Comparison of ENCODE assay signal across 4 cellular contexts in the genomic region with DNA sequence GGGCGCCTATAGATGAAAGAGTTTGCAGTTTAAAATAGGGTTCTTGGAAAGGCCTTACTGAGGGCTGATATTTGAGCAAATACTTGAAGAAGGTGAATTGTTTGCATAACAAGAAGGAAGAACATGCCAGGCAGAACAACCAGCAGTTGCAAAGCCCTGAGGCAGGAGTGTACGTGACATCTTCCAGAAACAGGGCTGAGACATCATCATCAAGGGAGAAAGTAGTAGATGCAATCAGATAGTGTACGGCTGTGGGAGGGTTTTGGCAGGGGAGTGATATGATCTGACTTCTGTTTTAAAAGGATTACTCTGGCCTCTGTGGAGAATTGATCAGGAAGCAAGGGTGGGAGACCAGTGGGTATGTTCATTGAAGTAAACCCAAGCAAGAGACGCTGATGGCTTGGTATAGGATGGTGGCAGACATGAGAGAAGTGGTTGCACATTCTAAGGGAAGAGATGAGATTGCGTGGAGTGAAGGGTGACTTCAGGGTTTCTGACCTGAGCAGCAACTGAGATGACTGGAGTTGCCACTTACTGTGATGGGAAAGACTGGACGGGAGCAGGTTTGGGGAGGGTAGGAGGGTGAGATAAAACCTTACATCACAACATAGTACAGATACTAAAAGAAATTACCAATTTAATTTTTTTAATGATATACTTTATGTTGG.
TF ChIP-seq lines count a peak whose summit lies in the region.

No MANE protein-coding gene starts in this region.

TF ChIP-seq in A549, 52 proteins besides CTCF, POLR2A, EP300 and RAD21:
- TF ChIP-seq CEBPB (IDR thresholded peaks at IDR 0.05) (peak in 1 of 2 experiments; percentile 48; a peak in 1 of 4 replicates), JUNB (IDR thresholded peaks at IDR 0.05) (no peak), NPAS2 (CRISPR knock-in tag; IDR thresholded peaks at IDR 0.05; ENCODE audit: borderline replicate concordance) (no peak), POLR2AphosphoS2 (conservative IDR thresholded peaks at IDR 0.05; ENCODE audit: low read length) (no peak), CBX2 (IDR thresholded peaks at IDR 0.05; ENCODE audit: borderline replicate concordance, low read depth) (no peak), EHMT2 (IDR thresholded peaks at IDR 0.05; ENCODE audit: low read depth) (no peak), GATA3 (IDR thresholded peaks at IDR 0.05; ENCODE audit: borderline replicate concordance) (peak; percentile 95), RNF2 (IDR thresholded peaks at IDR 0.05; ENCODE audit: borderline replicate concordance, low read depth) (no peak), EHF (CRISPR knock-in tag; IDR thresholded peaks at IDR 0.05) (no peak), FOXS1 (CRISPR knock-in tag; IDR thresholded peaks at IDR 0.05) (no peak), RCOR1 (IDR thresholded peaks at IDR 0.05; ENCODE audit: low read depth, low read length) (no peak), ZSCAN20 (CRISPR knock-in tag; IDR thresholded peaks at IDR 0.05) (no peak), HOXB13 (CRISPR knock-in tag; IDR thresholded peaks at IDR 0.05; ENCODE audit: low read depth) (no peak)
- TF ChIP-seq, protein P1, sequence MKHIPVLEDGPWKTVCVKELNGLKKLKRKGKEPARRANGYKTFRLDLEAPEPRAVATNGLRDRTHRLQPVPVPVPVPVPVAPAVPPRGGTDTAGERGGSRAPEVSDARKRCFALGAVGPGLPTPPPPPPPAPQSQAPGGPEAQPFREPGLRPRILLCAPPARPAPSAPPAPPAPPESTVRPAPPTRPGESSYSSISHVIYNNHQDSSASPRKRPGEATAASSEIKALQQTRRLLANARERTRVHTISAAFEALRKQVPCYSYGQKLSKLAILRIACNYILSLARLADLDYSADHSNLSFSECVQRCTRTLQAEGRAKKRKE (CRISPR knock-in tag; IDR thresholded peaks at IDR 0.05; ENCODE audit: low read depth), result no peak

TF ChIP-seq in HEK293, 187 proteins besides CTCF, POLR2A, EP300 and RAD21:
- TF ChIP-seq MYNN (tag by site-specific recombination; IDR thresholded peaks at IDR 0.05; ENCODE audit: borderline replicate concordance), result no peak
- TF ChIP-seq, protein P2, sequence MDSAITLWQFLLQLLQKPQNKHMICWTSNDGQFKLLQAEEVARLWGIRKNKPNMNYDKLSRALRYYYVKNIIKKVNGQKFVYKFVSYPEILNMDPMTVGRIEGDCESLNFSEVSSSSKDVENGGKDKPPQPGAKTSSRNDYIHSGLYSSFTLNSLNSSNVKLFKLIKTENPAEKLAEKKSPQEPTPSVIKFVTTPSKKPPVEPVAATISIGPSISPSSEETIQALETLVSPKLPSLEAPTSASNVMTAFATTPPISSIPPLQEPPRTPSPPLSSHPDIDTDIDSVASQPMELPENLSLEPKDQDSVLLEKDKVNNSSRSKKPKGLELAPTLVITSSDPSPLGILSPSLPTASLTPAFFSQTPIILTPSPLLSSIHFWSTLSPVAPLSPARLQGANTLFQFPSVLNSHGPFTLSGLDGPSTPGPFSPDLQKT (IDR thresholded peaks at IDR 0.05; ENCODE audit: borderline replicate concordance, low read depth, low read length), result no peak
- 0 out of 2 replicates have a peak, but pooled peaks have one; percentile 53 for TF ChIP-seq ZNF600 (tag by site-specific recombination; IDR thresholded peaks at IDR 0.05)
- TF ChIP-seq, protein P3, sequence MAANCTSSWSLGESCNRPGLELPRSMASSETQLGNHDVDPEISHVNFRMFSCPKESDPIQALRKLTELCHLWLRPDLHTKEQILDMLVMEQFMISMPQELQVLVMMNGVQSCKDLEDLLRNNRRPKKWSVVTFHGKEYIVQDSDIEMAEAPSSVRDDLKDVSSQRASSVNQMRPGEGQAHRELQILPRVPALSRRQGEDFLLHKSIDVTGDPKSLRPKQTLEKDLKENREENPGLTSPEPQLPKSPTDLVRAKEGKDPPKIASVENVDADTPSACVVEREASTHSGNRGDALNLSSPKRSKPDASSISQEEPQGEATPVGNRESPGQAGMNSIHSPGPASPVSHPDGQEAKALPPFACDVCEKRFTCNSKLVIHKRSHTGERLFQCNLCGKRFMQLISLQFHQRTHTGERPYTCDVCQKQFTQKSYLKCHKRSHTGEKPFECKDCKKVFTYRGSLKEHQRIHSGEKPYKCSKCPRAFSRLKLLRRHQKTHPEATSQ (tag by site-specific recombination; IDR thresholded peaks at IDR 0.05), result no peak
- TF ChIP-seq, protein P4, sequence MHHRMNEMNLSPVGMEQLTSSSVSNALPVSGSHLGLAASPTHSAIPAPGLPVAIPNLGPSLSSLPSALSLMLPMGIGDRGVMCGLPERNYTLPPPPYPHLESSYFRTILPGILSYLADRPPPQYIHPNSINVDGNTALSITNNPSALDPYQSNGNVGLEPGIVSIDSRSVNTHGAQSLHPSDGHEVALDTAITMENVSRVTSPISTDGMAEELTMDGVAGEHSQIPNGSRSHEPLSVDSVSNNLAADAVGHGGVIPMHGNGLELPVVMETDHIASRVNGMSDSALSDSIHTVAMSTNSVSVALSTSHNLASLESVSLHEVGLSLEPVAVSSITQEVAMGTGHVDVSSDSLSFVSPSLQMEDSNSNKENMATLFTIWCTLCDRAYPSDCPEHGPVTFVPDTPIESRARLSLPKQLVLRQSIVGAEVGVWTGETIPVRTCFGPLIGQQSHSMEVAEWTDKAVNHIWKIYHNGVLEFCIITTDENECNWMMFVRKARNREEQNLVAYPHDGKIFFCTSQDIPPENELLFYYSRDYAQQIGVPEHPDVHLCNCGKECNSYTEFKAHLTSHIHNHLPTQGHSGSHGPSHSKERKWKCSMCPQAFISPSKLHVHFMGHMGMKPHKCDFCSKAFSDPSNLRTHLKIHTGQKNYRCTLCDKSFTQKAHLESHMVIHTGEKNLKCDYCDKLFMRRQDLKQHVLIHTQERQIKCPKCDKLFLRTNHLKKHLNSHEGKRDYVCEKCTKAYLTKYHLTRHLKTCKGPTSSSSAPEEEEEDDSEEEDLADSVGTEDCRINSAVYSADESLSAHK (tag by site-specific recombination; IDR thresholded peaks at IDR 0.05), result no peak

TF ChIP-seq in K562, 482 proteins besides CTCF, POLR2A, EP300 and RAD21 (continues in another document):
- TF ChIP-seq KDM2B (CRISPR knock-in tag; IDR thresholded peaks at IDR 0.05), result no peak
- TF ChIP-seq SLC30A9 (CRISPR knock-in tag; IDR thresholded peaks at IDR 0.05), result no peak
- no peak for TF ChIP-seq SMARCA5 (IDR thresholded peaks at IDR 0.05)

TF ChIP-seq in liver, 16 proteins besides CTCF, POLR2A, EP300 and RAD21:
- TF ChIP-seq FOXA1 (IDR thresholded peaks at IDR 0.05), result no peak
- TF ChIP-seq SP1 (IDR thresholded peaks at IDR 0.05), result no peak
- TF ChIP-seq, protein P5, sequence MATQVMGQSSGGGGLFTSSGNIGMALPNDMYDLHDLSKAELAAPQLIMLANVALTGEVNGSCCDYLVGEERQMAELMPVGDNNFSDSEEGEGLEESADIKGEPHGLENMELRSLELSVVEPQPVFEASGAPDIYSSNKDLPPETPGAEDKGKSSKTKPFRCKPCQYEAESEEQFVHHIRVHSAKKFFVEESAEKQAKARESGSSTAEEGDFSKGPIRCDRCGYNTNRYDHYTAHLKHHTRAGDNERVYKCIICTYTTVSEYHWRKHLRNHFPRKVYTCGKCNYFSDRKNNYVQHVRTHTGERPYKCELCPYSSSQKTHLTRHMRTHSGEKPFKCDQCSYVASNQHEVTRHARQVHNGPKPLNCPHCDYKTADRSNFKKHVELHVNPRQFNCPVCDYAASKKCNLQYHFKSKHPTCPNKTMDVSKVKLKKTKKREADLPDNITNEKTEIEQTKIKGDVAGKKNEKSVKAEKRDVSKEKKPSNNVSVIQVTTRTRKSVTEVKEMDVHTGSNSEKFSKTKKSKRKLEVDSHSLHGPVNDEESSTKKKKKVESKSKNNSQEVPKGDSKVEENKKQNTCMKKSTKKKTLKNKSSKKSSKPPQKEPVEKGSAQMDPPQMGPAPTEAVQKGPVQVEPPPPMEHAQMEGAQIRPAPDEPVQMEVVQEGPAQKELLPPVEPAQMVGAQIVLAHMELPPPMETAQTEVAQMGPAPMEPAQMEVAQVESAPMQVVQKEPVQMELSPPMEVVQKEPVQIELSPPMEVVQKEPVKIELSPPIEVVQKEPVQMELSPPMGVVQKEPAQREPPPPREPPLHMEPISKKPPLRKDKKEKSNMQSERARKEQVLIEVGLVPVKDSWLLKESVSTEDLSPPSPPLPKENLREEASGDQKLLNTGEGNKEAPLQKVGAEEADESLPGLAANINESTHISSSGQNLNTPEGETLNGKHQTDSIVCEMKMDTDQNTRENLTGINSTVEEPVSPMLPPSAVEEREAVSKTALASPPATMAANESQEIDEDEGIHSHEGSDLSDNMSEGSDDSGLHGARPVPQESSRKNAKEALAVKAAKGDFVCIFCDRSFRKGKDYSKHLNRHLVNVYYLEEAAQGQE (IDR thresholded peaks at IDR 0.05), result no peak
- no peak for TF ChIP-seq EGR1 (IDR thresholded peaks at IDR 0.05; ENCODE audit: low read depth in 2 of 2)
- no peak for TF ChIP-seq GABPA (IDR thresholded peaks at IDR 0.05 in 1 of 2, conservative IDR thresholded peaks at IDR 0.05 in 1 of 2)
- TF ChIP-seq JUND (IDR thresholded peaks at IDR 0.05), result no peak
- TF ChIP-seq HNF4G (IDR thresholded peaks at IDR 0.05), result no peak
- TF ChIP-seq, protein P6, sequence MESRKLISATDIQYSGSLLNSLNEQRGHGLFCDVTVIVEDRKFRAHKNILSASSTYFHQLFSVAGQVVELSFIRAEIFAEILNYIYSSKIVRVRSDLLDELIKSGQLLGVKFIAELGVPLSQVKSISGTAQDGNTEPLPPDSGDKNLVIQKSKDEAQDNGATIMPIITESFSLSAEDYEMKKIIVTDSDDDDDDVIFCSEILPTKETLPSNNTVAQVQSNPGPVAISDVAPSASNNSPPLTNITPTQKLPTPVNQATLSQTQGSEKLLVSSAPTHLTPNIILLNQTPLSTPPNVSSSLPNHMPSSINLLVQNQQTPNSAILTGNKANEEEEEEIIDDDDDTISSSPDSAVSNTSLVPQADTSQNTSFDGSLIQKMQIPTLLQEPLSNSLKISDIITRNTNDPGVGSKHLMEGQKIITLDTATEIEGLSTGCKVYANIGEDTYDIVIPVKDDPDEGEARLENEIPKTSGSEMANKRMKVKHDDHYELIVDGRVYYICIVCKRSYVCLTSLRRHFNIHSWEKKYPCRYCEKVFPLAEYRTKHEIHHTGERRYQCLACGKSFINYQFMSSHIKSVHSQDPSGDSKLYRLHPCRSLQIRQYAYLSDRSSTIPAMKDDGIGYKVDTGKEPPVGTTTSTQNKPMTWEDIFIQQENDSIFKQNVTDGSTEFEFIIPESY (IDR thresholded peaks at IDR 0.05), result no peak
